Comparison of ENCODE assay signal across 8 cellular contexts in genomic region chr2:27356056-27356381, GRCh38. TPM values are rescaled to one million over a fixed set of nuclear protein-coding genes. Genes with fewer than 3 reads are reported as not detected.
DNase-seq lines count a peak whose midpoint lies in the region; ATAC-seq and TF ChIP-seq lines count a peak whose summit lies in the region.

No MANE protein-coding gene starts in this region.

- H3K27me3 ChIP-seq in BE2C, result no peaks in the 10 kb centered on the region
- no peaks in the 10 kb centered on the region for H3K27me3 ChIP-seq in iPS-18a (ENCODE audit: control insufficient read depth, insufficient read depth, low read length)

- TF ChIP-seq CTCF in BE2C (IDR thresholded peaks at IDR 0.05; ENCODE audit: low read depth, low read length), result no peak

- peak overlapping the region; percentile 97 for H3K9ac ChIP-seq in iPS-18a (ENCODE audit: low read length)

- peak; percentile 60 for DNase-seq in BE2C
- peak; percentile 26 for DNase-seq in NCI-H82 treated with DMSO at 0.1 percent for 48 hours (lab: John Stamatoyannopoulos, UW; ENCODE audit: unreplicated experiment)
- no peak for DNase-seq in KBM-7

- no peaks in the 10 kb centered on the region for H3K9me3 ChIP-seq in BE2C
- H3K9me3 ChIP-seq in iPS-18a (ENCODE audit: control insufficient read depth, low read depth, low read length), result no peaks in the 10 kb centered on the region

- in situ Hi-C loops in KBM-7 (cut with MboI; ENCODE audit: low pct_unique_long_range_greater_than_20kb, low sequenced_read_pairs), result no loop called here

- peak overlapping the region; percentile 97 for H3K4me3 ChIP-seq in BE2C (ENCODE audit: low read depth, low read length)
- H3K4me3 ChIP-seq in iPS-18a (ENCODE audit: low read length), result peak overlapping the region; percentile 79
- peak overlapping the region; percentile 66 to 98 (median 84) for H3K4me3 ChIP-seq in skin epidermis

- ATAC-seq in GM18511 (IDR thresholded peaks at IDR 0.05; ENCODE audit: unreplicated experiment) (peak; percentile 43), HG03025 (IDR thresholded peaks at IDR 0.05; ENCODE audit: low FRiP score, unreplicated experiment) (peak; percentile 29)

- H3K36me3 ChIP-seq in BE2C (no peaks in the 10 kb centered on the region; the same call in 1 of the 2 replicates), iPS-18a (ENCODE audit: control insufficient read depth, low read depth, low read length) (no peaks in the 10 kb centered on the region)

- H3K27ac ChIP-seq in angular gyrus (ENCODE audit: low read depth, low read length) (peak overlapping the region; percentile 95), iPS-18a (ENCODE audit: low read length) (peak overlapping the region; percentile 96), skin epidermis (peak overlapping the region; percentile 39 to 96 (median 90))

- no peaks in the 10 kb centered on the region for H3K4me1 ChIP-seq in BE2C
- peaks cover 12% of the 10 kb centered on the region for H3K4me1 ChIP-seq in iPS-18a (ENCODE audit: control insufficient read depth, low read depth, low read length)

RNA-seq across cellular contexts. Expression of gene GTF3C2, which starts 0.5 kb away (rescaled TPM):
- polyA plus RNA-seq in BE2C (2012; ENCODE audit: insufficient read depth, insufficient read length, low read depth), result 144 TPM

RNA-seq across cellular contexts. Expression of gene EIF2B4, which starts 14.1 kb away (rescaled TPM):
- 99.5 TPM for polyA plus RNA-seq in BE2C (2012; ENCODE audit: insufficient read depth, insufficient read length, low read depth)

RNA-seq across cellular contexts. Expression of gene SNX17, which starts 14.4 kb away (rescaled TPM):
- polyA plus RNA-seq in BE2C (2012; ENCODE audit: insufficient read depth, insufficient read length, low read depth), result 207 TPM

RNA-seq across cellular contexts. Expression of gene ZNF513, which starts 24.5 kb away (rescaled TPM):
- polyA plus RNA-seq in BE2C (2012; ENCODE audit: insufficient read depth, insufficient read length, low read depth), result 95.0 TPM

RNA-seq across cellular contexts. Expression of gene MPV17, which starts 33.1 kb away (rescaled TPM):
- 79.6 TPM for polyA plus RNA-seq in BE2C (2012; ENCODE audit: insufficient read depth, insufficient read length, low read depth)
